ENCODE assay signal across 8 cellular contexts in the genomic region with DNA sequence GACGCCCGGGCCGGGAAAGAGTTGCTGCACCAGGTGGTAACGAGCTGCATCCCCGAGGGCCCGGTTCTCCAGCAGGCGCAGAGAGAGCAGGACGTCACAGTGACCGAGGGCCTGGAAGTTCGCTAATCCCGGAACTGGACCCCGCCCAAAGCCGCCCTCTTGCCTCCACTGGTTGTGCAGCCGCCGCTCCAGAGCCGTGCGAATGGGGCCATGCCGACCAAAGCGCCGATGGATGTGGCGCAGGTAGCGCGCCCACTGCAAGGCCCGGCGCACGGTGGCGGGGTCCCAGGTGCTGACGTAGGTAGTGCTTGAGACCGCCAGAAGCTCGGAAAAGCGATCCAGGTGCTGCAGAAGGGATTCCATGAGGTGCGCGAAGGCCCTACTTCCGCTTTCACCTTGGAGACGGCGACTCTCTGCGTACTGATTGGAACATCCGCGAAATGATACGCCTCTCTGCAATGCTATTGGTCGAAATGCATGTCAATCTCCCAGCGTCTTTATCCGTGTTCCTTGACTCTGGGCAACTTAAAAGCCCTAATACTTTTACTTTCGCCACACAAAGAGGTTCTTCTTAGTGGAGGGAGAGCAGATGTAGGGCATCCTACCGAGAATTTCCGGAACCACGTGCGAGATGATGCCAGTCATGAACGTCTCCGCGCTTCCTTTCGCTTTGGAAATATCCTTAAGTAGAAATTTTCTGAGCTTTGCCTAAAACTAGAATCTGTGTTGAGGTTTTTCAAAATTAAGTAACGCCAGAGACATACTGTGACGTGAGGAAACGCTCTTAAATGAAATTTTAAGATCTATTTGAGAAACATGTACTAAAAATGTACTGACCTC.
DNase-seq lines count a peak whose midpoint lies in the region; ATAC-seq and TF ChIP-seq lines count a peak whose summit lies in the region.

A gene with protein sequence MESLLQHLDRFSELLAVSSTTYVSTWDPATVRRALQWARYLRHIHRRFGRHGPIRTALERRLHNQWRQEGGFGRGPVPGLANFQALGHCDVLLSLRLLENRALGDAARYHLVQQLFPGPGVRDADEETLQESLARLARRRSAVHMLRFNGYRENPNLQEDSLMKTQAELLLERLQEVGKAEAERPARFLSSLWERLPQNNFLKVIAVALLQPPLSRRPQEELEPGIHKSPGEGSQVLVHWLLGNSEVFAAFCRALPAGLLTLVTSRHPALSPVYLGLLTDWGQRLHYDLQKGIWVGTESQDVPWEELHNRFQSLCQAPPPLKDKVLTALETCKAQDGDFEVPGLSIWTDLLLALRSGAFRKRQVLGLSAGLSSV (minus strand): TSS at position 376 of the 840 bp plus-strand sequence. CDS start 13 bp downstream, at position 363.

- peak; percentile 99 for ATAC-seq in HG03439 (IDR thresholded peaks at IDR 0.05; ENCODE audit: unreplicated experiment)

- DNase-seq in AML-193 (lab: John Stamatoyannopoulos, UW) (peak; percentile 96 to 97), NCI-H510A treated with DMSO at 0.1 percent for 48 hours (lab: John Stamatoyannopoulos, UW) (peak; percentile 91), choroid plexus epithelial cell (ENCODE audit: low read depth) (peak; percentile 100), kidney glomerular epithelial cell (lab: John Stamatoyannopoulos, UW) (peak; percentile 98)
- DNase-seq in activated CD4-positive, alpha-beta T cell treated with anti-CD3 and anti-CD28 coated beads for 24 hours (ENCODE audit: low read depth in 2 of 2), result peak; percentile 87 to 96
- DNase-seq in stimulated activated CD4-positive, alpha-beta T cell treated with anti-CD3 and anti-CD28 coated beads, Interleukin-1b, Interleukin-23, amount 100 ng/mL, for 1 hour (ENCODE audit: low read depth in 2 of 2), result peak; percentile 85 to 88

- TF ChIP-seq CTCF in choroid plexus epithelial cell (conservative IDR thresholded peaks at IDR 0.05; ENCODE audit: low read depth, low read length), result no peak

- H3K4me3 ChIP-seq in choroid plexus epithelial cell (ENCODE audit: low read depth, low read length), result peak within 1 kb of the TSS; percentile 91

- peak; percentile 64 for TF ChIP-seq POLR2A in GM19193 (IDR thresholded peaks at IDR 0.05; ENCODE audit: extremely low read depth, insufficient read depth, insufficient read length)

Comparison
In these comparisons a context has a peak if more than half of its experiments do, and no peak if none do; other contexts are left out.
1. Peak in every context shown above with its lines: DNase-seq, ATAC-seq and H3K4me3 ChIP-seq.